1 cellular context compared by ENCODE assay signal in the genomic region with DNA sequence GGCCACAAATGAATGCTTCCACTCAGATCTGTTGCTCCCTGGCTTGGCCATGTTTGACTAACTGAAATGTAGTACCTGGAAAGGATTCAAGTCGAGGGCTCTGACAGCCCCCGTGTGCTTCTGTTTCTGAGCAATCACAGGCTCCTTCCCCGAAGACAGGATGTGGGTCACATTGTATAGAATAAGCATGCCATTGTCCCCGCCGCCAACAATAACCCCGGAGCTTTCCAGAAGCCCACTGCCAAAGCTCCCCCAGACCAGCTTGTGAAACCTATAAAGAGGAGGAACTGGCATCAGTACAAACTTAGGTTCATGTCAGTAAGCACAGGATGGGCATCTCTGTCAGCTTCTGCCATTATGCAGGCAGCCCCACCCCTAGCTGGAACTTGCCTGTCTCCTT.
TF ChIP-seq lines count a peak whose summit lies in the region.

No MANE protein-coding gene starts in this region.

TF ChIP-seq in HepG2, 621 proteins besides CTCF, POLR2A, EP300 and RAD21:
- TF ChIP-seq CAMTA2 (CRISPR knock-in tag; IDR thresholded peaks at IDR 0.05; ENCODE audit: borderline replicate concordance) = no peak
- no peak for TF ChIP-seq YY1 (IDR thresholded peaks at IDR 0.05; ENCODE audit: insufficient read depth, insufficient replicate concordance, low read depth, low read length)
- TF ChIP-seq IRF2 (CRISPR knock-in tag; IDR thresholded peaks at IDR 0.05) = no peak
- no peak for TF ChIP-seq SALL1 (CRISPR knock-in tag; IDR thresholded peaks at IDR 0.05)
- TF ChIP-seq, protein P1, sequence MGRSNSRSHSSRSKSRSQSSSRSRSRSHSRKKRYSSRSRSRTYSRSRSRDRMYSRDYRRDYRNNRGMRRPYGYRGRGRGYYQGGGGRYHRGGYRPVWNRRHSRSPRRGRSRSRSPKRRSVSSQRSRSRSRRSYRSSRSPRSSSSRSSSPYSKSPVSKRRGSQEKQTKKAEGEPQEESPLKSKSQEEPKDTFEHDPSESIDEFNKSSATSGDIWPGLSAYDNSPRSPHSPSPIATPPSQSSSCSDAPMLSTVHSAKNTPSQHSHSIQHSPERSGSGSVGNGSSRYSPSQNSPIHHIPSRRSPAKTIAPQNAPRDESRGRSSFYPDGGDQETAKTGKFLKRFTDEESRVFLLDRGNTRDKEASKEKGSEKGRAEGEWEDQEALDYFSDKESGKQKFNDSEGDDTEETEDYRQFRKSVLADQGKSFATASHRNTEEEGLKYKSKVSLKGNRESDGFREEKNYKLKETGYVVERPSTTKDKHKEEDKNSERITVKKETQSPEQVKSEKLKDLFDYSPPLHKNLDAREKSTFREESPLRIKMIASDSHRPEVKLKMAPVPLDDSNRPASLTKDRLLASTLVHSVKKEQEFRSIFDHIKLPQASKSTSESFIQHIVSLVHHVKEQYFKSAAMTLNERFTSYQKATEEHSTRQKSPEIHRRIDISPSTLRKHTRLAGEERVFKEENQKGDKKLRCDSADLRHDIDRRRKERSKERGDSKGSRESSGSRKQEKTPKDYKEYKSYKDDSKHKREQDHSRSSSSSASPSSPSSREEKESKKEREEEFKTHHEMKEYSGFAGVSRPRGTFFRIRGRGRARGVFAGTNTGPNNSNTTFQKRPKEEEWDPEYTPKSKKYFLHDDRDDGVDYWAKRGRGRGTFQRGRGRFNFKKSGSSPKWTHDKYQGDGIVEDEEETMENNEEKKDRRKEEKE (IDR thresholded peaks at IDR 0.05) = no peak
- TF ChIP-seq BRCA1 (CRISPR knock-in tag; IDR thresholded peaks at IDR 0.05) = no peak
- no peak for TF ChIP-seq ADNP (CRISPR knock-in tag; IDR thresholded peaks at IDR 0.05)
- TF ChIP-seq, protein P2, sequence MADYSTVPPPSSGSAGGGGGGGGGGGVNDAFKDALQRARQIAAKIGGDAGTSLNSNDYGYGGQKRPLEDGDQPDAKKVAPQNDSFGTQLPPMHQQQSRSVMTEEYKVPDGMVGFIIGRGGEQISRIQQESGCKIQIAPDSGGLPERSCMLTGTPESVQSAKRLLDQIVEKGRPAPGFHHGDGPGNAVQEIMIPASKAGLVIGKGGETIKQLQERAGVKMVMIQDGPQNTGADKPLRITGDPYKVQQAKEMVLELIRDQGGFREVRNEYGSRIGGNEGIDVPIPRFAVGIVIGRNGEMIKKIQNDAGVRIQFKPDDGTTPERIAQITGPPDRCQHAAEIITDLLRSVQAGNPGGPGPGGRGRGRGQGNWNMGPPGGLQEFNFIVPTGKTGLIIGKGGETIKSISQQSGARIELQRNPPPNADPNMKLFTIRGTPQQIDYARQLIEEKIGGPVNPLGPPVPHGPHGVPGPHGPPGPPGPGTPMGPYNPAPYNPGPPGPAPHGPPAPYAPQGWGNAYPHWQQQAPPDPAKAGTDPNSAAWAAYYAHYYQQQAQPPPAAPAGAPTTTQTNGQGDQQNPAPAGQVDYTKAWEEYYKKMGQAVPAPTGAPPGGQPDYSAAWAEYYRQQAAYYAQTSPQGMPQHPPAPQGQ (CRISPR knock-in tag; IDR thresholded peaks at IDR 0.05; ENCODE audit: borderline replicate concordance) = no peak
- no peak for TF ChIP-seq JARID2 (CRISPR knock-in tag; IDR thresholded peaks at IDR 0.05; ENCODE audit: insufficient replicate concordance)
- TF ChIP-seq ZNF547 (CRISPR knock-in tag; IDR thresholded peaks at IDR 0.05) = no peak
- TF ChIP-seq ZNF530 (CRISPR knock-in tag; IDR thresholded peaks at IDR 0.05; ENCODE audit: low read depth) = no peak
- TF ChIP-seq, protein P3, sequence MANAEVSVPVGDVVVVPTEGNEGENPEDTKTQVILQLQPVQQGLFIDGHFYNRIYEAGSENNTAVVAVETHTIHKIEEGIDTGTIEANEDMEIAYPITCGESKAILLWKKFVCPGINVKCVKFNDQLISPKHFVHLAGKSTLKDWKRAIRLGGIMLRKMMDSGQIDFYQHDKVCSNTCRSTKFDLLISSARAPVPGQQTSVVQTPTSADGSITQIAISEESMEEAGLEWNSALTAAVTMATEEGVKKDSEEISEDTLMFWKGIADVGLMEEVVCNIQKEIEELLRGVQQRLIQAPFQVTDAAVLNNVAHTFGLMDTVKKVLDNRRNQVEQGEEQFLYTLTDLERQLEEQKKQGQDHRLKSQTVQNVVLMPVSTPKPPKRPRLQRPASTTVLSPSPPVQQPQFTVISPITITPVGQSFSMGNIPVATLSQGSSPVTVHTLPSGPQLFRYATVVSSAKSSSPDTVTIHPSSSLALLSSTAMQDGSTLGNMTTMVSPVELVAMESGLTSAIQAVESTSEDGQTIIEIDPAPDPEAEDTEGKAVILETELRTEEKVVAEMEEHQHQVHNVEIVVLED (CRISPR knock-in tag; IDR thresholded peaks at IDR 0.05; ENCODE audit: borderline replicate concordance) = no peak
- no peak for TF ChIP-seq ZNF205 (CRISPR knock-in tag; IDR thresholded peaks at IDR 0.05)
- TF ChIP-seq SMYD3 (CRISPR knock-in tag; IDR thresholded peaks at IDR 0.05) = no peak
- TF ChIP-seq ZNF747 (CRISPR knock-in tag; IDR thresholded peaks at IDR 0.05; ENCODE audit: borderline replicate concordance) = no peak
